ENCODE assay signal across 1 cellular context in genomic region chr12:124906606-124907261, GRCh38.
TF ChIP-seq lines count a peak whose summit lies in the region.

No MANE protein-coding gene starts in this region.

TF ChIP-seq in K562, 482 proteins besides CTCF, POLR2A, EP300 and RAD21 (continued from another document and continues in another):
- no peak for TF ChIP-seq FOXM1 (IDR thresholded peaks at IDR 0.05; ENCODE audit: low read depth)
- no peak for TF ChIP-seq FOXM1 (CRISPR knock-in tag; IDR thresholded peaks at IDR 0.05; ENCODE audit: low read depth)
- TF ChIP-seq PRDM10 (IDR thresholded peaks at IDR 0.05; ENCODE audit: partially characterized antibody), result no peak
- TF ChIP-seq GABPA (tag; conservative IDR thresholded peaks at IDR 0.05; ENCODE audit: low read depth), result no peak
- TF ChIP-seq KLF6 (CRISPR knock-in tag; IDR thresholded peaks at IDR 0.05; ENCODE audit: borderline replicate concordance), result no peak
- TF ChIP-seq NFE2 (IDR thresholded peaks at IDR 0.05; ENCODE audit: low read depth), result peak; percentile 51; the same call in 1 of the 2 replicates
- TF ChIP-seq RBM15 (IDR thresholded peaks at IDR 0.05; ENCODE audit: insufficient read depth, low read length), result no peak
- peak; percentile 95 for TF ChIP-seq DEAF1 (CRISPR knock-in tag; IDR thresholded peaks at IDR 0.05)
- TF ChIP-seq MBD1 (CRISPR knock-in tag; IDR thresholded peaks at IDR 0.05), result no peak
- TF ChIP-seq MCM2 (IDR thresholded peaks at IDR 0.05; ENCODE audit: low read depth), result no peak
- TF ChIP-seq ZFP1 (CRISPR knock-in tag; IDR thresholded peaks at IDR 0.05), result no peak
- TF ChIP-seq IRF9 (tag; IDR thresholded peaks at IDR 0.05), result no peak
- no peak for TF ChIP-seq ZNF644 (tag; IDR thresholded peaks at IDR 0.05; ENCODE audit: low read depth)
- no peak for TF ChIP-seq ZNF395 (CRISPR knock-in tag; IDR thresholded peaks at IDR 0.05)
- no peak for TF ChIP-seq ELF4 (CRISPR knock-in tag; IDR thresholded peaks at IDR 0.05)
- no peak for TF ChIP-seq ZNF830 (CRISPR knock-in tag; IDR thresholded peaks at IDR 0.05)
- no peak for TF ChIP-seq ARHGAP35 (IDR thresholded peaks at IDR 0.05; ENCODE audit: partially characterized antibody)
- TF ChIP-seq HDGF (IDR thresholded peaks at IDR 0.05), result 0 out of 2 replicates have a peak, but pooled peaks have one; percentile 19
- TF ChIP-seq CGGBP1 (CRISPR knock-in tag; IDR thresholded peaks at IDR 0.05), result no peak
- no peak for TF ChIP-seq RREB1 (CRISPR knock-in tag; IDR thresholded peaks at IDR 0.05)
- no peak for TF ChIP-seq NFIX (CRISPR knock-in tag; IDR thresholded peaks at IDR 0.05; ENCODE audit: low read depth)
- no peak for TF ChIP-seq ARID3B (CRISPR knock-in tag; IDR thresholded peaks at IDR 0.05; ENCODE audit: borderline replicate concordance)
- no peak for TF ChIP-seq CSDE1 (IDR thresholded peaks at IDR 0.05)
- no peak for TF ChIP-seq IFI16 (CRISPR knock-in tag; IDR thresholded peaks at IDR 0.05)
- no peak for TF ChIP-seq ATF2 (CRISPR knock-in tag; IDR thresholded peaks at IDR 0.05)
- no peak for TF ChIP-seq ELF1 (tag; IDR thresholded peaks at IDR 0.05)
- TF ChIP-seq MAFK (IDR thresholded peaks at IDR 0.05; ENCODE audit: low read length), result peak; percentile 47
- TF ChIP-seq PTRF (tag; IDR thresholded peaks at IDR 0.05), result no peak; the same call in 1 of the 2 replicates
- TF ChIP-seq IRF1 (CRISPR knock-in tag; IDR thresholded peaks at IDR 0.05; ENCODE audit: borderline replicate concordance), result no peak
- no peak for TF ChIP-seq NCOA6 (IDR thresholded peaks at IDR 0.05)
- TF ChIP-seq HIVEP1 (CRISPR knock-in tag; IDR thresholded peaks at IDR 0.05), result no peak
- no peak for TF ChIP-seq ZNF217 (CRISPR knock-in tag; IDR thresholded peaks at IDR 0.05)
- no peak for TF ChIP-seq ZC3H8 (IDR thresholded peaks at IDR 0.05)
- TF ChIP-seq KLF16 (IDR thresholded peaks at IDR 0.05), result peak; percentile 83
- 0 out of 2 replicates have a peak, but pooled peaks have one; percentile 39 for TF ChIP-seq JUN (IDR thresholded peaks at IDR 0.05; ENCODE audit: borderline replicate concordance, low read depth, low read length)
- TF ChIP-seq JUN (CRISPR knock-in tag; IDR thresholded peaks at IDR 0.05; ENCODE audit: borderline replicate concordance), result no peak
- no peak for TF ChIP-seq ZBTB49 (CRISPR knock-in tag; IDR thresholded peaks at IDR 0.05; ENCODE audit: borderline replicate concordance)
